Comparison of ENCODE assay signal across 1 cellular context in the genomic region with DNA sequence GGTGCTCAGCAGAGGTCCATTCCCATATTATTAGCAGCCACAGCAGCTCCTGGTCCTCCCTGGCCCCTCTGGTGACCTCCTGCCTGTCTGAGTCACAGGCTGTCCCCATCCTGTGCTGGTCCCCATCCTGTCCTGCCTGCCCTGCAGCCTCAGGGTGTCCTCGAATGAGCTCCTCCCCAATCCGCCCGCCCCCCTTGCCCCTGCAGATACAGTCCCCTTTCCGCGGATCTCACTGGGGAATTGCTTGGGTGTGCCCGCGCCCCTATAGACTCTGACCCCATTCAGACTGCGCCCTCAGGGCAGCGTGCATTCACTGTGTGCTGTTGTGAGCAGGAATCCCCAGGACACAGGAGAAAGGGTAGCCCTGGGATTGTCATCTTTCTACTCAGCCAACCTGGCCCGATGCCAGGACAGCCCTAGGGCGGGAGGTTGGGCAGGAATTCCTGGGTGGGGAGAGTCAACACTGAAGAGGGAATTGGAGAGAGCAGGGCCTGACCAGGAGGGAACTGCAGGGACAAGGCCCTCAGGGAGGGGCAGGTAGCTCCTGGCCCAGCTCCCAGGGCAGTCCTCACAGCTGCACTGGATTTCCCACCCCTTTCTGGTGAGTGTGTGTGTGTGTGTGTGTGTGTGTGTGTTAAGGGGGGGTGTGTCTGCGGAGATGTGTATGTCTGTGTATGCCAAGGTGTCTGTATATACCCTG.
TF ChIP-seq lines count a peak whose summit lies in the region.

No MANE protein-coding gene starts in this region.

TF ChIP-seq in HepG2, 621 proteins besides CTCF, POLR2A, EP300 and RAD21 (continued from another document and continues in another):
- TF ChIP-seq, protein P1, sequence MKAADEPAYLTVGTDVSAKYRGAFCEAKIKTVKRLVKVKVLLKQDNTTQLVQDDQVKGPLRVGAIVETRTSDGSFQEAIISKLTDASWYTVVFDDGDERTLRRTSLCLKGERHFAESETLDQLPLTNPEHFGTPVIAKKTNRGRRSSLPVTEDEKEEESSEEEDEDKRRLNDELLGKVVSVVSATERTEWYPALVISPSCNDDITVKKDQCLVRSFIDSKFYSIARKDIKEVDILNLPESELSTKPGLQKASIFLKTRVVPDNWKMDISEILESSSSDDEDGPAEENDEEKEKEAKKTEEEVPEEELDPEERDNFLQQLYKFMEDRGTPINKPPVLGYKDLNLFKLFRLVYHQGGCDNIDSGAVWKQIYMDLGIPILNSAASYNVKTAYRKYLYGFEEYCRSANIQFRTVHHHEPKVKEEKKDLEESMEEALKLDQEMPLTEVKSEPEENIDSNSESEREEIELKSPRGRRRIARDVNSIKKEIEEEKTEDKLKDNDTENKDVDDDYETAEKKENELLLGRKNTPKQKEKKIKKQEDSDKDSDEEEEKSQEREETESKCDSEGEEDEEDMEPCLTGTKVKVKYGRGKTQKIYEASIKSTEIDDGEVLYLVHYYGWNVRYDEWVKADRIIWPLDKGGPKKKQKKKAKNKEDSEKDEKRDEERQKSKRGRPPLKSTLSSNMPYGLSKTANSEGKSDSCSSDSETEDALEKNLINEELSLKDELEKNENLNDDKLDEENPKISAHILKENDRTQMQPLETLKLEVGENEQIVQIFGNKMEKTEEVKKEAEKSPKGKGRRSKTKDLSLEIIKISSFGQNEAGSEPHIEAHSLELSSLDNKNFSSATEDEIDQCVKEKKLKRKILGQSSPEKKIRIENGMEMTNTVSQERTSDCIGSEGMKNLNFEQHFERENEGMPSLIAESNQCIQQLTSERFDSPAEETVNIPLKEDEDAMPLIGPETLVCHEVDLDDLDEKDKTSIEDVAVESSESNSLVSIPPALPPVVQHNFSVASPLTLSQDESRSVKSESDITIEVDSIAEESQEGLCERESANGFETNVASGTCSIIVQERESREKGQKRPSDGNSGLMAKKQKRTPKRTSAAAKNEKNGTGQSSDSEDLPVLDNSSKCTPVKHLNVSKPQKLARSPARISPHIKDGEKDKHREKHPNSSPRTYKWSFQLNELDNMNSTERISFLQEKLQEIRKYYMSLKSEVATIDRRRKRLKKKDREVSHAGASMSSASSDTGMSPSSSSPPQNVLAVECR (CRISPR knock-in tag; IDR thresholded peaks at IDR 0.05; ENCODE audit: borderline replicate concordance), result no peak; the same call in 1 of the 2 replicates
- TF ChIP-seq HOXA3 (CRISPR knock-in tag; IDR thresholded peaks at IDR 0.05), result no peak
- TF ChIP-seq RAD51 (IDR thresholded peaks at IDR 0.05; ENCODE audit: borderline replicate concordance), result no peak
- no peak for TF ChIP-seq BRCA1 (CRISPR knock-in tag; IDR thresholded peaks at IDR 0.05)
- no peak for TF ChIP-seq ZNF878 (CRISPR knock-in tag; IDR thresholded peaks at IDR 0.05)
- no peak for TF ChIP-seq RNF2 (conservative IDR thresholded peaks at IDR 0.05; ENCODE audit: low read depth)
- TF ChIP-seq MED13 (CRISPR knock-in tag; IDR thresholded peaks at IDR 0.05), result no peak
- TF ChIP-seq MEIS1 (CRISPR knock-in tag; IDR thresholded peaks at IDR 0.05; ENCODE audit: borderline replicate concordance), result no peak
- no peak for TF ChIP-seq HOXA7 (CRISPR knock-in tag; IDR thresholded peaks at IDR 0.05)
- TF ChIP-seq KLF9 (CRISPR knock-in tag; IDR thresholded peaks at IDR 0.05; ENCODE audit: low read depth), result no peak
- 0 out of 2 replicates have a peak, but pooled peaks have one; percentile 63 for TF ChIP-seq ZNF33B (CRISPR knock-in tag; IDR thresholded peaks at IDR 0.05)
- no peak for TF ChIP-seq ZBTB42 (CRISPR knock-in tag; IDR thresholded peaks at IDR 0.05)
- no peak for TF ChIP-seq KLF12 (CRISPR knock-in tag; IDR thresholded peaks at IDR 0.05; ENCODE audit: borderline replicate concordance)
- TF ChIP-seq, protein P2, sequence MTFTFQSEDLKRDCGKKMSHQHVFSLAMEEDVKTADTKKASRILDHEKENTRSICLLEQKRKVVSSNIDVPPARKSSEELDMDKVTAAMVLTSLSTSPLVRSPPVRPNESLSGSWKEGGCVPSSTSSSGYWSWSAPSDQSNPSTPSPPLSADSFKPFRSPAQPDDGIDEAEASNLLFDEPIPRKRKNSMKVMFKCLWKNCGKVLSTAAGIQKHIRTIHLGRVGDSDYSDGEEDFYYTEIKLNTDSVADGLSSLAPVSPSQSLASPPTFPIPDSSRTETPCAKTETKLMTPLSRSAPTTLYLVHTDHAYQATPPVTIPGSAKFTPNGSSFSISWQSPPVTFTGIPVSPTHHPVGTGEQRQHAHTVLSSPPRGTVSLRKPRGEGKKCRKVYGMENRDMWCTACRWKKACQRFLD (CRISPR knock-in tag; IDR thresholded peaks at IDR 0.05; ENCODE audit: borderline replicate concordance), result no peak
- TF ChIP-seq SIN3B (IDR thresholded peaks at IDR 0.05; ENCODE audit: low read length), result no peak
- no peak for TF ChIP-seq FOXO1 (CRISPR knock-in tag; IDR thresholded peaks at IDR 0.05)
- TF ChIP-seq, protein P3, sequence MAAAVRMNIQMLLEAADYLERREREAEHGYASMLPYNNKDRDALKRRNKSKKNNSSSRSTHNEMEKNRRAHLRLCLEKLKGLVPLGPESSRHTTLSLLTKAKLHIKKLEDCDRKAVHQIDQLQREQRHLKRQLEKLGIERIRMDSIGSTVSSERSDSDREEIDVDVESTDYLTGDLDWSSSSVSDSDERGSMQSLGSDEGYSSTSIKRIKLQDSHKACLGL (CRISPR knock-in tag; IDR thresholded peaks at IDR 0.05), result 0 out of 2 replicates have a peak, but pooled peaks have one; percentile 18
- TF ChIP-seq, protein P4, sequence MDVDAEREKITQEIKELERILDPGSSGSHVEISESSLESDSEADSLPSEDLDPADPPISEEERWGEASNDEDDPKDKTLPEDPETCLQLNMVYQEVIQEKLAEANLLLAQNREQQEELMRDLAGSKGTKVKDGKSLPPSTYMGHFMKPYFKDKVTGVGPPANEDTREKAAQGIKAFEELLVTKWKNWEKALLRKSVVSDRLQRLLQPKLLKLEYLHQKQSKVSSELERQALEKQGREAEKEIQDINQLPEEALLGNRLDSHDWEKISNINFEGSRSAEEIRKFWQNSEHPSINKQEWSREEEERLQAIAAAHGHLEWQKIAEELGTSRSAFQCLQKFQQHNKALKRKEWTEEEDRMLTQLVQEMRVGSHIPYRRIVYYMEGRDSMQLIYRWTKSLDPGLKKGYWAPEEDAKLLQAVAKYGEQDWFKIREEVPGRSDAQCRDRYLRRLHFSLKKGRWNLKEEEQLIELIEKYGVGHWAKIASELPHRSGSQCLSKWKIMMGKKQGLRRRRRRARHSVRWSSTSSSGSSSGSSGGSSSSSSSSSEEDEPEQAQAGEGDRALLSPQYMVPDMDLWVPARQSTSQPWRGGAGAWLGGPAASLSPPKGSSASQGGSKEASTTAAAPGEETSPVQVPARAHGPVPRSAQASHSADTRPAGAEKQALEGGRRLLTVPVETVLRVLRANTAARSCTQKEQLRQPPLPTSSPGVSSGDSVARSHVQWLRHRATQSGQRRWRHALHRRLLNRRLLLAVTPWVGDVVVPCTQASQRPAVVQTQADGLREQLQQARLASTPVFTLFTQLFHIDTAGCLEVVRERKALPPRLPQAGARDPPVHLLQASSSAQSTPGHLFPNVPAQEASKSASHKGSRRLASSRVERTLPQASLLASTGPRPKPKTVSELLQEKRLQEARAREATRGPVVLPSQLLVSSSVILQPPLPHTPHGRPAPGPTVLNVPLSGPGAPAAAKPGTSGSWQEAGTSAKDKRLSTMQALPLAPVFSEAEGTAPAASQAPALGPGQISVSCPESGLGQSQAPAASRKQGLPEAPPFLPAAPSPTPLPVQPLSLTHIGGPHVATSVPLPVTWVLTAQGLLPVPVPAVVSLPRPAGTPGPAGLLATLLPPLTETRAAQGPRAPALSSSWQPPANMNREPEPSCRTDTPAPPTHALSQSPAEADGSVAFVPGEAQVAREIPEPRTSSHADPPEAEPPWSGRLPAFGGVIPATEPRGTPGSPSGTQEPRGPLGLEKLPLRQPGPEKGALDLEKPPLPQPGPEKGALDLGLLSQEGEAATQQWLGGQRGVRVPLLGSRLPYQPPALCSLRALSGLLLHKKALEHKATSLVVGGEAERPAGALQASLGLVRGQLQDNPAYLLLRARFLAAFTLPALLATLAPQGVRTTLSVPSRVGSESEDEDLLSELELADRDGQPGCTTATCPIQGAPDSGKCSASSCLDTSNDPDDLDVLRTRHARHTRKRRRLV (CRISPR knock-in tag; IDR thresholded peaks at IDR 0.05), result no peak
- TF ChIP-seq CEBPB (IDR thresholded peaks at IDR 0.05; ENCODE audit: borderline replicate concordance, low read depth, low read length), result no peak
- no peak for TF ChIP-seq ASH2L (IDR thresholded peaks at IDR 0.05; ENCODE audit: insufficient read length, low read depth, low read length)
- TF ChIP-seq, protein P5, sequence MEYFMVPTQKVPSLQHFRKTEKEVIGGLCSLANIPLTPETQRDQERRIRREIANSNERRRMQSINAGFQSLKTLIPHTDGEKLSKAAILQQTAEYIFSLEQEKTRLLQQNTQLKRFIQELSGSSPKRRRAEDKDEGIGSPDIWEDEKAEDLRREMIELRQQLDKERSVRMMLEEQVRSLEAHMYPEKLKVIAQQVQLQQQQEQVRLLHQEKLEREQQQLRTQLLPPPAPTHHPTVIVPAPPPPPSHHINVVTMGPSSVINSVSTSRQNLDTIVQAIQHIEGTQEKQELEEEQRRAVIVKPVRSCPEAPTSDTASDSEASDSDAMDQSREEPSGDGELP (IDR thresholded peaks at IDR 0.05; ENCODE audit: borderline replicate concordance, low read depth), result peak; percentile 31; the same call in 1 of the 2 replicates
- TF ChIP-seq ZNF234 (CRISPR knock-in tag; conservative IDR thresholded peaks at IDR 0.05), result no peak
- TF ChIP-seq, protein P6, sequence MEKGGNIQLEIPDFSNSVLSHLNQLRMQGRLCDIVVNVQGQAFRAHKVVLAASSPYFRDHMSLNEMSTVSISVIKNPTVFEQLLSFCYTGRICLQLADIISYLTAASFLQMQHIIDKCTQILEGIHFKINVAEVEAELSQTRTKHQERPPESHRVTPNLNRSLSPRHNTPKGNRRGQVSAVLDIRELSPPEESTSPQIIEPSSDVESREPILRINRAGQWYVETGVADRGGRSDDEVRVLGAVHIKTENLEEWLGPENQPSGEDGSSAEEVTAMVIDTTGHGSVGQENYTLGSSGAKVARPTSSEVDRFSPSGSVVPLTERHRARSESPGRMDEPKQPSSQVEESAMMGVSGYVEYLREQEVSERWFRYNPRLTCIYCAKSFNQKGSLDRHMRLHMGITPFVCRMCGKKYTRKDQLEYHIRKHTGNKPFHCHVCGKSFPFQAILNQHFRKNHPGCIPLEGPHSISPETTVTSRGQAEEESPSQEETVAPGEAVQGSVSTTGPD (CRISPR knock-in tag; IDR thresholded peaks at IDR 0.05), result no peak
- TF ChIP-seq HMGA1 (CRISPR knock-in tag; conservative IDR thresholded peaks at IDR 0.05), result no peak
- no peak for TF ChIP-seq SP2 (CRISPR knock-in tag; IDR thresholded peaks at IDR 0.05)
- TF ChIP-seq SAP130 (CRISPR knock-in tag; IDR thresholded peaks at IDR 0.05; ENCODE audit: low read depth), result peak; percentile 39
- TF ChIP-seq MAFK (conservative IDR thresholded peaks at IDR 0.05 in 1 of 2, IDR thresholded peaks at IDR 0.05 in 1 of 2; ENCODE audit: low read length in 2 of 2), result no peak
- no peak for TF ChIP-seq HDAC2 (CRISPR knock-in tag; IDR thresholded peaks at IDR 0.05)
- TF ChIP-seq, protein P7, sequence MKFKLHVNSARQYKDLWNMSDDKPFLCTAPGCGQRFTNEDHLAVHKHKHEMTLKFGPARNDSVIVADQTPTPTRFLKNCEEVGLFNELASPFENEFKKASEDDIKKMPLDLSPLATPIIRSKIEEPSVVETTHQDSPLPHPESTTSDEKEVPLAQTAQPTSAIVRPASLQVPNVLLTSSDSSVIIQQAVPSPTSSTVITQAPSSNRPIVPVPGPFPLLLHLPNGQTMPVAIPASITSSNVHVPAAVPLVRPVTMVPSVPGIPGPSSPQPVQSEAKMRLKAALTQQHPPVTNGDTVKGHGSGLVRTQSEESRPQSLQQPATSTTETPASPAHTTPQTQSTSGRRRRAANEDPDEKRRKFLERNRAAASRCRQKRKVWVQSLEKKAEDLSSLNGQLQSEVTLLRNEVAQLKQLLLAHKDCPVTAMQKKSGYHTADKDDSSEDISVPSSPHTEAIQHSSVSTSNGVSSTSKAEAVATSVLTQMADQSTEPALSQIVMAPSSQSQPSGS (CRISPR knock-in tag; IDR thresholded peaks at IDR 0.05), result no peak
- no peak for TF ChIP-seq ZNF709 (CRISPR knock-in tag; IDR thresholded peaks at IDR 0.05)
- TF ChIP-seq, protein P8, sequence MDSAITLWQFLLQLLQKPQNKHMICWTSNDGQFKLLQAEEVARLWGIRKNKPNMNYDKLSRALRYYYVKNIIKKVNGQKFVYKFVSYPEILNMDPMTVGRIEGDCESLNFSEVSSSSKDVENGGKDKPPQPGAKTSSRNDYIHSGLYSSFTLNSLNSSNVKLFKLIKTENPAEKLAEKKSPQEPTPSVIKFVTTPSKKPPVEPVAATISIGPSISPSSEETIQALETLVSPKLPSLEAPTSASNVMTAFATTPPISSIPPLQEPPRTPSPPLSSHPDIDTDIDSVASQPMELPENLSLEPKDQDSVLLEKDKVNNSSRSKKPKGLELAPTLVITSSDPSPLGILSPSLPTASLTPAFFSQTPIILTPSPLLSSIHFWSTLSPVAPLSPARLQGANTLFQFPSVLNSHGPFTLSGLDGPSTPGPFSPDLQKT (CRISPR knock-in tag; IDR thresholded peaks at IDR 0.05; ENCODE audit: borderline replicate concordance), result no peak
- TF ChIP-seq RFXANK (CRISPR knock-in tag; IDR thresholded peaks at IDR 0.05), result no peak
- no peak for TF ChIP-seq ZNF850 (CRISPR knock-in tag; conservative IDR thresholded peaks at IDR 0.05)
- no peak for TF ChIP-seq SNRNP70 (IDR thresholded peaks at IDR 0.05; ENCODE audit: low read depth, low read length)
- TF ChIP-seq, protein P9, sequence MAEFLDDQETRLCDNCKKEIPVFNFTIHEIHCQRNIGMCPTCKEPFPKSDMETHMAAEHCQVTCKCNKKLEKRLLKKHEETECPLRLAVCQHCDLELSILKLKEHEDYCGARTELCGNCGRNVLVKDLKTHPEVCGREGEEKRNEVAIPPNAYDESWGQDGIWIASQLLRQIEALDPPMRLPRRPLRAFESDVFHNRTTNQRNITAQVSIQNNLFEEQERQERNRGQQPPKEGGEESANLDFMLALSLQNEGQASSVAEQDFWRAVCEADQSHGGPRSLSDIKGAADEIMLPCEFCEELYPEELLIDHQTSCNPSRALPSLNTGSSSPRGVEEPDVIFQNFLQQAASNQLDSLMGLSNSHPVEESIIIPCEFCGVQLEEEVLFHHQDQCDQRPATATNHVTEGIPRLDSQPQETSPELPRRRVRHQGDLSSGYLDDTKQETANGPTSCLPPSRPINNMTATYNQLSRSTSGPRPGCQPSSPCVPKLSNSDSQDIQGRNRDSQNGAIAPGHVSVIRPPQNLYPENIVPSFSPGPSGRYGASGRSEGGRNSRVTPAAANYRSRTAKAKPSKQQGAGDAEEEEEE (CRISPR knock-in tag; IDR thresholded peaks at IDR 0.05; ENCODE audit: borderline replicate concordance), result no peak
- TF ChIP-seq NKX3-1 (CRISPR knock-in tag; IDR thresholded peaks at IDR 0.05), result no peak
- TF ChIP-seq, protein P10, sequence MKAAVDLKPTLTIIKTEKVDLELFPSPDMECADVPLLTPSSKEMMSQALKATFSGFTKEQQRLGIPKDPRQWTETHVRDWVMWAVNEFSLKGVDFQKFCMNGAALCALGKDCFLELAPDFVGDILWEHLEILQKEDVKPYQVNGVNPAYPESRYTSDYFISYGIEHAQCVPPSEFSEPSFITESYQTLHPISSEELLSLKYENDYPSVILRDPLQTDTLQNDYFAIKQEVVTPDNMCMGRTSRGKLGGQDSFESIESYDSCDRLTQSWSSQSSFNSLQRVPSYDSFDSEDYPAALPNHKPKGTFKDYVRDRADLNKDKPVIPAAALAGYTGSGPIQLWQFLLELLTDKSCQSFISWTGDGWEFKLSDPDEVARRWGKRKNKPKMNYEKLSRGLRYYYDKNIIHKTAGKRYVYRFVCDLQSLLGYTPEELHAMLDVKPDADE (CRISPR knock-in tag; IDR thresholded peaks at IDR 0.05), result no peak
- no peak for TF ChIP-seq ADNP (CRISPR knock-in tag; IDR thresholded peaks at IDR 0.05)
- TF ChIP-seq SNAI1 (CRISPR knock-in tag; IDR thresholded peaks at IDR 0.05; ENCODE audit: borderline replicate concordance), result no peak
- TF ChIP-seq CHCHD3 (CRISPR knock-in tag; IDR thresholded peaks at IDR 0.05), result no peak
